In the genomic region with DNA sequence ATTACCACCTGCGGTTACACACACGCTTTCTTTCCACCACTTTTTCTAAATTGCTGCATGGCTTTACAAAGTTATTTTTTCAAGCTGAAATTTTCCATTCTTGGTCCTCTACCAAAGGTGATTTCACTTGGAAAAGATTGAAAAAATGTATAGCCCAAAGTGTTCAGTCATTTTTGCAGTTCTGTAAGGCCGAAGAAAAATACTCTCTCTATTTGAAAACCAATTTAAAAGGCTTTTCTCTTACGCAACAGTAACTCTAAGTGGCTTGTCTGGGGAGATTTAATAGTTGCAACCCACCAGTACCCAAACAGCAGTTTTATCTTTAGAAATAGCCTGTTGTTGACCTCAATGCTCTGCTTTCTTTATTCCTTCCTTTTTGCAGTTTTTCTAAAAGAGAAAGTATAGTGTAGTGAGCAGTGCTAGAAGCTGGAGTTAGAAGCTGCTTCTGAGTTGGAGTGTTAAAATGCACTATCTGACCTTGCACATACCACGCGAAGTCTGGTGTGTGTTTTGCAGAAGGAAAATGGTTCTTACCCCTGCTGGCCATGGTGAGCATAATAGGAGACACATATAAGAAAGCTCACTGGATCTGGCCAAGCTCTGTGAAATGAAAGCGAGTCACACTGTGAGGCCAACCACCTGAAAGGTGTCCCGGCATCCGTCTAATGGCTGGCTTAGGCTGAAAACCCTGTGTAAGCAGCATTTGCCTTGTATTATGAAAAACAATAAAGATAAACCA, we compare ENCODE assay signal across 10 cellular contexts.
DNase-seq lines count a peak whose midpoint lies in the region; ATAC-seq and TF ChIP-seq lines count a peak whose summit lies in the region.
"Had no signal": no experiment of that assay in that cellular context is flagged by ENCODE, and none has a peak within 500 bp of the region (broad histone marks: within the 10 kb centered on the region; RNA-seq: fewer than 3 reads in every experiment).

No MANE protein-coding gene starts in this region.

- peaks cover 1% of the 10 kb centered on the region for H3K4me1 Mint-ChIP-seq in endodermal cell
- H3K4me1 Mint-ChIP-seq: activated naive CD8-positive, alpha-beta T cell treated with anti-CD3 and anti-CD28 coated beads, Interleukin-2, amount 10 ng/mL, durations not matched to agents 7 days and 5 days had no signal

- H3K4me3 Mint-ChIP-seq in endodermal cell = no peak overlapping the region
- H3K4me3 Mint-ChIP-seq: activated naive CD8-positive, alpha-beta T cell treated with anti-CD3 and anti-CD28 coated beads, Interleukin-2, amount 10 ng/mL, durations not matched to agents 7 days and 5 days had no signal

- WGBS in endodermal cell (ENCODE audit: insufficient coverage in 1 of 2, insufficient read length in 1 of 2), 2 experiments = 91 to 93% methylated on average over 3 to 9 of the region's 9 CpGs
- WGBS in prostate gland = 69% methylated on average over 9 of the region's 9 CpGs

- intact Hi-C loops in prostate gland (cut with DNase I) = no loop called here

- H3K9me3 ChIP-seq in endodermal cell (ENCODE audit: control insufficient read depth, low read length) (no peaks in the 10 kb centered on the region), neuron (ENCODE audit: low read length) (peaks cover 2% of the 10 kb centered on the region), prostate gland (no peaks in the 10 kb centered on the region)

- peak; percentile 9 for DNase-seq in GDM1 (lab: John Stamatoyannopoulos, UW)
- peak; percentile 55 to 84 for DNase-seq in NOMO-1 (lab: John Stamatoyannopoulos, UW; ENCODE audit: unreplicated experiment in 2 of 2)
- no peak for DNase-seq in endodermal cell
- DNase-seq in glomerular visceral epithelial cell (ENCODE audit: extremely low spot score) = no peak
- no peak for DNase-seq in prostate gland (ENCODE audit: low spot score)
- DNase-seq: activated naive CD8-positive, alpha-beta T cell treated with anti-CD3 and anti-CD28 coated beads, Interleukin-2, amount 10 ng/mL, durations not matched to agents 7 days and 5 days; stimulated activated naive CD4-positive, alpha-beta T cell had no signal

- TF ChIP-seq CTCF in endodermal cell (conservative IDR thresholded peaks at IDR 0.05) = peak; percentile 57
- peak in 1 of 4 experiments; percentile 17 for TF ChIP-seq CTCF in prostate gland (IDR thresholded peaks at IDR 0.05)

- H3K36me3 Mint-ChIP-seq in endodermal cell (ENCODE audit: low read depth) = no peaks in the 10 kb centered on the region
- H3K36me3 Mint-ChIP-seq: activated naive CD8-positive, alpha-beta T cell treated with anti-CD3 and anti-CD28 coated beads, Interleukin-2, amount 10 ng/mL, durations not matched to agents 7 days and 5 days had no signal

- H3K4me1 ChIP-seq in endodermal cell (ENCODE audit: control insufficient read depth, insufficient read depth, low read length) (no peaks in the 10 kb centered on the region), neuron (ENCODE audit: insufficient read depth, low read length) (peaks cover 8% of the 10 kb centered on the region), prostate gland (replicated peaks) (no peaks in the 10 kb centered on the region)

- no peak overlapping the region for H3K9ac ChIP-seq in endodermal cell (ENCODE audit: extremely low read depth, low read length, poor library complexity, severe bottlenecking)

- no peaks in the 10 kb centered on the region for H3K27me3 Mint-ChIP-seq in endodermal cell (ENCODE audit: insufficient read depth)

- H3K9me3 Mint-ChIP-seq in endodermal cell = peaks cover 7% of the 10 kb centered on the region
- H3K9me3 Mint-ChIP-seq: activated naive CD8-positive, alpha-beta T cell treated with anti-CD3 and anti-CD28 coated beads, Interleukin-2, amount 10 ng/mL, durations not matched to agents 7 days and 5 days had no signal

- ATAC-seq in GM21529 (IDR thresholded peaks at IDR 0.05; ENCODE audit: unreplicated experiment) = no peak
- ATAC-seq in GM21360 (IDR thresholded peaks at IDR 0.05; ENCODE audit: unreplicated experiment) = no peak

- peak overlapping the region; percentile 1 for H2AFZ ChIP-seq in neuron (ENCODE audit: low read depth, low read length)

- TF ChIP-seq POLR2A in prostate gland (IDR thresholded peaks at IDR 0.05) = no peak

- H3K4me3 ChIP-seq in endodermal cell (ENCODE audit: low read length) = no peak overlapping the region
- H3K4me3 ChIP-seq in neuron (ENCODE audit: low read length) = no peak overlapping the region
- H3K4me3 ChIP-seq in prostate gland = no peak overlapping the region

- no peak overlapping the region for H3K27ac Mint-ChIP-seq in endodermal cell
- H3K27ac Mint-ChIP-seq: activated naive CD8-positive, alpha-beta T cell treated with anti-CD3 and anti-CD28 coated beads, Interleukin-2, amount 10 ng/mL, durations not matched to agents 7 days and 5 days had no signal

- H3K36me3 ChIP-seq in endodermal cell (ENCODE audit: control insufficient read depth, insufficient read depth, low read length) = no peaks in the 10 kb centered on the region
- no peaks in the 10 kb centered on the region for H3K36me3 ChIP-seq in neuron (ENCODE audit: insufficient read depth, low read length)
- H3K36me3 ChIP-seq in prostate gland = no peaks in the 10 kb centered on the region

- no peak overlapping the region for H3K27ac ChIP-seq in endodermal cell (ENCODE audit: low read depth, low read length)
- no peak overlapping the region for H3K27ac ChIP-seq in prostate gland

- H3K27me3 ChIP-seq in endodermal cell (ENCODE audit: control insufficient read depth, insufficient read depth, low read length, poor library complexity, severe bottlenecking) = no peaks in the 10 kb centered on the region
- no peaks in the 10 kb centered on the region for H3K27me3 ChIP-seq in neuron (ENCODE audit: insufficient read depth, low read length)
- no peaks in the 10 kb centered on the region for H3K27me3 ChIP-seq in prostate gland (replicated peaks; ENCODE audit: insufficient read depth)

Comparison
In these comparisons a context has a peak if more than half of its experiments do, and no peak if none do; other contexts are left out.
1. DNase-seq: peak in GDM1 (single experiment) and NOMO-1 (2 of 2); none in endodermal cell (single experiment), glomerular visceral epithelial cell (single experiment) and prostate gland (single experiment).